1 cellular context compared by ENCODE assay signal in genomic region chr5:43019615-43020293, GRCh38.
TF ChIP-seq lines count a peak whose summit lies in the region.

No MANE protein-coding gene starts in this region.

TF ChIP-seq in HepG2, 621 proteins besides CTCF, POLR2A, EP300 and RAD21 (continued from another document):
- TF ChIP-seq IKZF1 (IDR thresholded peaks at IDR 0.05) (no peak), NFIC (IDR thresholded peaks at IDR 0.05; ENCODE audit: low read length) (peak; percentile 20; the same call in 1 of the 2 replicates)
